ENCODE assay signal across 10 cellular contexts in genomic region chr11:125064070-125064469, GRCh38. TPM values are rescaled to one million over a fixed set of nuclear protein-coding genes. Genes with fewer than 3 reads are reported as not detected.
A peak's percentile ranks its signal among the peaks of the same experiment; 100 is the strongest.
DNase-seq lines count a peak whose midpoint lies in the region; ATAC-seq lines count a peak whose summit lies in the region.
"Had no signal": no experiment of that assay in that cellular context is flagged by ENCODE, and none has a peak within 500 bp of the region (broad histone marks: within the 10 kb centered on the region; RNA-seq: fewer than 3 reads in every experiment).

No MANE protein-coding gene starts in this region.

- H3K27ac Mint-ChIP-seq in activated T-cell treated with anti-CD3 and anti-CD28 coated beads, Interleukin-2, amount 50 U/mL, for 72 hours, result no peak overlapping the region

- no peaks in the 10 kb centered on the region for H3K9me3 ChIP-seq in adipocyte (ENCODE audit: control insufficient read depth, low read length)
- H3K9me3 ChIP-seq in stomach smooth muscle (ENCODE audit: control insufficient read depth in 2 of 2, low read length in 2 of 2), result no peaks in the 10 kb centered on the region
- H3K9me3 ChIP-seq: SK-N-SH had no signal

- no peak for DNase-seq in activated T-cell treated with anti-CD3 and anti-CD28 coated beads, Interleukin-2, amount 50 U/mL, for 72 hours
- no peak for DNase-seq in activated T-cell treated with anti-CD3 and anti-CD28 coated beads, Interleukin-2, amount 50 U/mL, for 1 hour
- DNase-seq in adipocyte (ENCODE audit: low read depth), result no peak
- DNase-seq: hypothalamus, SK-N-SH had no signal

- ATAC-seq in activated T-cell treated with anti-CD3 and anti-CD28 coated beads, Interleukin-2, amount 50 U/mL, for 72 hours (replicated peaks in 1 of 2), result no peak
- ATAC-seq in HG03045 (IDR thresholded peaks at IDR 0.05; ENCODE audit: unreplicated experiment) (no peak), HG03565 (IDR thresholded peaks at IDR 0.05; ENCODE audit: unreplicated experiment) (no peak), HG03025 (IDR thresholded peaks at IDR 0.05; ENCODE audit: low FRiP score, unreplicated experiment) (no peak)

- H3K4me3 Mint-ChIP-seq in activated T-cell treated with anti-CD3 and anti-CD28 coated beads, Interleukin-2, amount 50 U/mL, for 72 hours, result peak overlapping the region; percentile 65 to 73

- no peak overlapping the region for H3K9ac ChIP-seq in adipocyte (ENCODE audit: low read length)
- peak overlapping the region; percentile 53 to 55 for H3K9ac ChIP-seq in stomach smooth muscle (ENCODE audit: low read length in 2 of 2)

- peaks cover 49% of the 10 kb centered on the region for H3K27me3 Mint-ChIP-seq in activated T-cell treated with anti-CD3 and anti-CD28 coated beads, Interleukin-2, amount 50 U/mL, for 72 hours (ENCODE audit: low read depth)

- no peaks in the 10 kb centered on the region for H3K36me3 ChIP-seq in adipocyte (ENCODE audit: control insufficient read depth, insufficient read depth, low read length, severe bottlenecking)
- H3K36me3 ChIP-seq in stomach smooth muscle (ENCODE audit: control insufficient read depth in 2 of 2, insufficient read depth in 2 of 2, low read length in 2 of 2), result no peaks in the 10 kb centered on the region

- H3K9me3 Mint-ChIP-seq in activated T-cell treated with anti-CD3 and anti-CD28 coated beads, Interleukin-2, amount 50 U/mL, for 72 hours, result no peaks in the 10 kb centered on the region

- H3K27ac ChIP-seq in stomach smooth muscle (ENCODE audit: low read length), result no peak overlapping the region

- H3K4me1 Mint-ChIP-seq in activated T-cell treated with anti-CD3 and anti-CD28 coated beads, Interleukin-2, amount 50 U/mL, for 72 hours (ENCODE audit: low read depth), result peaks cover 13% of the 10 kb centered on the region

- H3K27me3 ChIP-seq in adipocyte (replicated peaks; ENCODE audit: control insufficient read depth, insufficient read depth, low read length) (no peaks in the 10 kb centered on the region), stomach smooth muscle (ENCODE audit: control insufficient read depth in 1 of 2, insufficient read depth in 2 of 2, low read length in 2 of 2) (no peaks in the 10 kb centered on the region)

- no peaks in the 10 kb centered on the region for H3K36me3 Mint-ChIP-seq in activated T-cell treated with anti-CD3 and anti-CD28 coated beads, Interleukin-2, amount 50 U/mL, for 72 hours (ENCODE audit: insufficient read depth in 2 of 2)

- peak overlapping the region; percentile 89 for H3K4me3 ChIP-seq in adipocyte (ENCODE audit: low read length)
- peak overlapping the region; percentile 67 for H3K4me3 ChIP-seq in iPS-11a (ENCODE audit: low read depth, low read length)
- peak overlapping the region; percentile 81 to 83 for H3K4me3 ChIP-seq in stomach smooth muscle (ENCODE audit: low read length in 2 of 2)

- H3K4me1 ChIP-seq in adipocyte (ENCODE audit: control insufficient read depth, insufficient read depth, low read length) (no peaks in the 10 kb centered on the region), stomach smooth muscle (ENCODE audit: control insufficient read depth, insufficient read depth, low read length) (peaks cover 7% of the 10 kb centered on the region)

RNA-seq across cellular contexts. Expression of gene SLC37A2, which starts 1.0 kb away (rescaled TPM):
- total RNA-seq in activated T-cell treated with anti-CD3 and anti-CD28 coated beads, Interleukin-2, amount 50 U/mL, for 72 hours, result 1 to 10 TPM; 1.0 to 1.5 TPM

RNA-seq across cellular contexts. Expression of gene TMEM218, which starts 47.4 kb away (rescaled TPM):
- 10 to 100 TPM; 14.6 to 18.4 TPM for total RNA-seq in activated T-cell treated with anti-CD3 and anti-CD28 coated beads, Interleukin-2, amount 50 U/mL, for 72 hours
